ENCODE assay signal across 14 cellular contexts in the genomic region with DNA sequence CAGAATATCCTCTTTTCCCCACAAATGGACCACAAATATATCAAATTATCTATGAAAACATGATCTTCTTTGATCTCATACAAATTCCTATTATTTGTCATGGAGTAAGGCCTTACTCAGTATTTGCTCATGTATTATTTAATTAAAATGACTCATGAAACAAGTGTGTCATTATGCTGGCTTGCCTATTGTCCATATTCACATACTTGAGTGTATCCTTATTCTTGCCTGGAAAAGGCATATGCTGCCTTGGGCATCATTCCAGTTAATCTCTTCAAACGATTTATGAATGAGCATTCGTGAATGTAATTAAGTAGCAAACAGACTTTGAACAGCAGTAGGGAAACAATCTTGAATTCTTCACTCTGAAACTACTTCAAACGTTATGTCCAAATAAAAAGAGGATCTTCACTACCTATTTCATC. TPM values are rescaled to one million over a fixed set of nuclear protein-coding genes. Genes with fewer than 3 reads are reported as not detected.
DNase-seq lines count a peak whose midpoint lies in the region; TF ChIP-seq lines count a peak whose summit lies in the region.
"Had no signal": no experiment of that assay in that cellular context is flagged by ENCODE, and none has a peak within 500 bp of the region (broad histone marks: within the 10 kb centered on the region; RNA-seq: fewer than 3 reads in every experiment).

No MANE protein-coding gene starts in this region.

- WGBS in transverse colon (ENCODE audit: low coverage in 1 of 2), 2 donors = 12 to 16% methylated on average over 3 of the region's 3 CpGs

- no peak for TF ChIP-seq CTCF in transverse colon (IDR thresholded peaks at IDR 0.05)

- no peak for TF ChIP-seq POLR2A in transverse colon (IDR thresholded peaks at IDR 0.05)

- H3K27ac ChIP-seq in epithelial cell of prostate (peak overlapping the region; percentile 35), transverse colon (no peak overlapping the region)
- H3K27ac ChIP-seq: neutrophil had no signal

- H3K9me3 ChIP-seq in transverse colon = no peaks in the 10 kb centered on the region
- H3K9me3 ChIP-seq: neutrophil, thyroid gland had no signal

- peaks cover 7 to 22% (median 18%) of the 10 kb centered on the region in 4 donors for H3K4me1 ChIP-seq in transverse colon

- in situ Hi-C loops in transverse colon (cut with MboI; ENCODE audit: low pct_ligation_motif_present in 1 of 4, low pct_unique_long_range_greater_than_20kb in 1 of 4, low sequenced_read_pairs in 3 of 4) = no loop called here

- no peak for TF ChIP-seq EP300 in transverse colon (IDR thresholded peaks at IDR 0.05; ENCODE audit: low read depth)

- no peaks in the 10 kb centered on the region for H3K27me3 ChIP-seq in transverse colon
- H3K27me3 ChIP-seq: thyroid gland had no signal

- intact Hi-C loops in transverse colon (cut with DNase I; ENCODE audit: low total_unique reads) = no loop called here

- no peaks in the 10 kb centered on the region for H3K36me3 ChIP-seq in transverse colon
- H3K36me3 ChIP-seq: neutrophil, thyroid gland had no signal

- H3K4me3 ChIP-seq in transverse colon = no peak overlapping the region
- H3K4me3 ChIP-seq: thyroid gland had no signal

- DNase-seq in SHP77 (lab: John Stamatoyannopoulos, UW) (peak; percentile 14 to 18), SHP77 treated with DMSO at 0.1 percent for 48 hours (lab: John Stamatoyannopoulos, UW) (no peak), NCI-H748 treated with DMSO at 0.1 percent for 48 hours (lab: John Stamatoyannopoulos, UW) (peak; percentile 21), epithelial cell of prostate (ENCODE audit: low read depth, low spot score) (peak; percentile 41), GF-D8 (lab: John Stamatoyannopoulos, UW) (no peak), hepatic stellate cell (ENCODE audit: low spot score) (no peak), transverse colon (no peak), NCI-H2081 treated with DMSO at 0.1 percent for 48 hours (lab: John Stamatoyannopoulos, UW) (no peak)
- DNase-seq: activated B cell treated with CpG ODN at 0.5 μM for 24 hours; activated naive CD4-positive, alpha-beta T cell; OCI-M1; stimulated activated CD4-positive, alpha-beta T cell treated with anti-CD3 and anti-CD28 coated beads, Interleukin-4, amount 100 ng/mL, for 4 hours; thyroid gland had no signal

RNA-seq across cellular contexts. Expression of a gene that starts 22.6 kb away (rescaled TPM):
- 1 to 10 TPM in 2 of 4 donors, not detected in 2; 4.8 to 8.3 TPM for total RNA-seq in transverse colon

RNA-seq across cellular contexts. Expression of a gene that starts 45.6 kb away (rescaled TPM):
- total RNA-seq in transverse colon = 10 to 100 TPM in 3 of 4 donors, 1 to 10 TPM in 1; 6.7 to 25.9 (median 16.7) TPM

Comparison
In these comparisons a context has a peak if more than half of its experiments do, and no peak if none do; other contexts are left out.
1. DNase-seq: peak in SHP77 (2 of 2), NCI-H748 treated with DMSO at 0.1 percent for 48 hours (single experiment) and epithelial cell of prostate (single experiment); none in SHP77 treated with DMSO at 0.1 percent for 48 hours (single experiment), GF-D8 (single experiment), hepatic stellate cell (single experiment), transverse colon (single experiment) and NCI-H2081 treated with DMSO at 0.1 percent for 48 hours (single experiment).